ENCODE assay signal across 11 cellular contexts in genomic region chr4:152785639-152786517, GRCh38. TPM values are rescaled to one million over a fixed set of nuclear protein-coding genes. Genes with fewer than 3 reads are reported as not detected.
A peak's percentile ranks its signal among the peaks of the same experiment; 100 is the strongest.
DNase-seq lines count a peak whose midpoint lies in the region; ATAC-seq, FAIRE-seq and TF ChIP-seq lines count a peak whose summit lies in the region.
"Had no signal": no experiment of that assay in that cellular context is flagged by ENCODE, and none has a peak within 500 bp of the region (broad histone marks: within the 10 kb centered on the region; RNA-seq: fewer than 3 reads in every experiment).

No MANE protein-coding gene starts in this region.

- POLR2A ChIA-PET in HepG2 (lab: Yijun Ruan, JAX): no interaction called here

- no peaks in the 10 kb centered on the region for H4K20me1 ChIP-seq in HepG2 (ENCODE audit: insufficient read depth, low read length)

- in situ Hi-C loops in HepG2 (cut with HindIII; ENCODE audit: extremely low pct_ligation_motif_present, low pct_unique_long_range_greater_than_20kb): no loop called here

- H3K27me3 ChIP-seq in liver (ENCODE audit: control insufficient read depth in 4 of 4, insufficient read depth in 4 of 4, low read length in 3 of 4): no peaks in the 10 kb centered on the region
- H3K27me3 ChIP-seq in HepG2 (ENCODE audit: control insufficient read depth in 1 of 2, insufficient read depth in 2 of 2, low read length in 2 of 2): no peaks in the 10 kb centered on the region
- H3K27me3 ChIP-seq in uterus: no peaks in the 10 kb centered on the region
- H3K27me3 ChIP-seq: brain microvascular endothelial cell had no signal

- TF ChIP-seq POLR2A in HepG2 (IDR thresholded peaks at IDR 0.05; ENCODE audit: insufficient read depth in 1 of 2, low read depth in 2 of 2, low read length in 2 of 2) (no peak), uterus (IDR thresholded peaks at IDR 0.05) (no peak)

- H3K79me2 ChIP-seq in HepG2 (ENCODE audit: insufficient read depth, low read length): peaks cover 54% of the 10 kb centered on the region

- CTCF ChIA-PET in HepG2 (lab: Yijun Ruan, JAX; ENCODE audit: low intra/inter-chr PET ratio, low total read pairs): no interaction called here

- H3K4me1 ChIP-seq in liver (ENCODE audit: control insufficient read depth in 4 of 4, insufficient read depth in 4 of 4, low read length in 3 of 4) (peaks cover 9 to 25% (median 17%) of the 10 kb centered on the region in 4 donors), HepG2 (ENCODE audit: insufficient read depth, low read length) (peaks cover 41% of the 10 kb centered on the region), uterus (peaks cover 0 to 3% of the 10 kb centered on the region in 2 donors)

- H3K36me3 ChIP-seq in liver (ENCODE audit: control insufficient read depth in 4 of 4, insufficient read depth in 3 of 4, low read depth in 1 of 4, low read length in 3 of 4) (peaks cover 0 to 3% (median 0%) of the 10 kb centered on the region in 4 donors), HepG2 (replicated peaks in 1 of 2; ENCODE audit: control insufficient read depth in 1 of 2, insufficient read depth in 2 of 2, low read length in 2 of 2) (peaks cover 0 to 1% of the 10 kb centered on the region in 2 experiments; a peak in 1 of 5 replicates), uterus (no peaks in the 10 kb centered on the region)
- H3K36me3 ChIP-seq: brain microvascular endothelial cell had no signal

- TF ChIP-seq EP300 in HepG2 (IDR thresholded peaks at IDR 0.05; ENCODE audit: low read depth in 2 of 2, low read length in 2 of 2): no peak
- no peak for TF ChIP-seq EP300 in HepG2 (CRISPR knock-in tag; IDR thresholded peaks at IDR 0.05; ENCODE audit: borderline replicate concordance)

- TF ChIP-seq RAD21 in liver (IDR thresholded peaks at IDR 0.05): no peak
- TF ChIP-seq RAD21 in HepG2 (CRISPR knock-in tag; IDR thresholded peaks at IDR 0.05): no peak

- no peak overlapping the region for H3K4me2 ChIP-seq in HepG2 (ENCODE audit: low read depth, low read length)

- H3K27ac ChIP-seq in liver (ENCODE audit: low read depth in 1 of 2, low read length in 2 of 2): no peak overlapping the region
- no peak overlapping the region for H3K27ac ChIP-seq in HepG2 (ENCODE audit: extremely low read length, insufficient read depth, low read length)
- no peak overlapping the region for H3K27ac ChIP-seq in uterus
- H3K27ac ChIP-seq: brain microvascular endothelial cell had no signal

- H3K9me3 ChIP-seq in liver (ENCODE audit: control insufficient read depth in 4 of 4, low read length in 3 of 4): no peaks in the 10 kb centered on the region
- no peaks in the 10 kb centered on the region for H3K9me3 ChIP-seq in HepG2 (ENCODE audit: low read length)
- no peaks in the 10 kb centered on the region for H3K9me3 ChIP-seq in uterus

- H2AFZ ChIP-seq in HepG2 (ENCODE audit: low read length): no peak overlapping the region

- H3K9ac ChIP-seq in liver (ENCODE audit: low read depth in 1 of 2, low read length in 2 of 2) (no peak overlapping the region), HepG2 (ENCODE audit: insufficient read depth, low read depth, low read length) (no peak overlapping the region)

- ATAC-seq in HepG2: no peak
- no peak for ATAC-seq in GM21423 (IDR thresholded peaks at IDR 0.05; ENCODE audit: unreplicated experiment)
- no peak for ATAC-seq in GM21529 (IDR thresholded peaks at IDR 0.05; ENCODE audit: unreplicated experiment)

- 51% methylated on average over 3 of the region's 3 CpGs for WGBS in liver
- 74% methylated on average over 3 of the region's 3 CpGs for WGBS in HepG2 (ENCODE audit: low lambda C conversion rate)

- no peak for FAIRE-seq in HepG2 (lab: Jason Lieb, UNC)
- peak; percentile 18 for FAIRE-seq in endometrium (lab: Jason Lieb, UNC)

- H3K4me3 ChIP-seq in liver (ENCODE audit: low read depth in 1 of 3, low read length in 3 of 3) (no peak overlapping the region), HepG2 (replicated peaks in 1 of 3; ENCODE audit: insufficient read depth in 1 of 3, low read depth in 2 of 3, low read length in 3 of 3) (no peak overlapping the region), uterus (no peak overlapping the region)

- no peak for TF ChIP-seq CTCF in liver (IDR thresholded peaks at IDR 0.05; ENCODE audit: low read depth, low read length, missing input control)
- TF ChIP-seq CTCF in HepG2 (CRISPR knock-in tag; IDR thresholded peaks at IDR 0.05): no peak
- TF ChIP-seq CTCF in uterus (IDR thresholded peaks at IDR 0.05): no peak

- intact Hi-C loops in HepG2 (cut with micrococcal nuclease; ENCODE audit: unreplicated experiment): no loop called here
- intact Hi-C loops in uterus (cut with DNase I; ENCODE audit: low total_unique reads): no loop called here

- no TSS peak for BruUV-seq in HepG2 (replicated peaks; lab: Mats Ljungman, UMichigan)

- DNase-seq in HepG2 (ENCODE audit: low spot score): no peak
- DNase-seq in NAMALWA (ENCODE audit: low spot score): peak; percentile 14
- no peak for DNase-seq in uterus
- DNase-seq in NCI-H1092 (lab: John Stamatoyannopoulos, UW): no peak
- DNase-seq: brain microvascular endothelial cell, COR-L47 had no signal

TF ChIP-seq in HepG2, 621 proteins besides CTCF, POLR2A, EP300 and RAD21 (continues in another document):
- TF ChIP-seq MLLT10 (CRISPR knock-in tag; IDR thresholded peaks at IDR 0.05): no peak

RNA-seq across cellular contexts. Expression of gene ARFIP1, which starts 6.1 kb away (rescaled TPM):
- 10 to 100 TPM; 16.3 to 16.8 TPM for total RNA-seq in liver
- polyA plus RNA-seq in liver: 10 to 100 TPM in 1 of 2 donors, 1 to 10 TPM in 1; 6.8 to 13.4 TPM
- total RNA-seq in HepG2 (2016; rRNA removed; fragmentation: Illumina TruSeq; extraction: Trizol): 27.7 and 44.8 TPM in 2 replicates
- total RNA-seq in HepG2 (2016; cell fraction: cytosol; rRNA removed; fragmentation: Illumina TruSeq; extraction: Trizol; ENCODE audit: low read depth): 6.2 and 7.8 TPM in 2 replicates
- 28.7 and 47.3 TPM in 2 replicates for total RNA-seq in HepG2 (2016; cell fraction: insoluble cytoplasmic fraction; rRNA removed; fragmentation: Illumina TruSeq; extraction: Trizol)
- 9.7 and 10.8 TPM in 2 replicates for total RNA-seq in HepG2 (2016; cell fraction: membrane; rRNA removed; fragmentation: Illumina TruSeq; extraction: Trizol)
- total RNA-seq in HepG2 (2016; cell fraction: nucleus; rRNA removed; fragmentation: Illumina TruSeq; extraction: Trizol): 19.5 and 20.9 TPM in 2 replicates
- 7.5 and 9.9 TPM in 2 replicates for polyA plus RNA-seq in HepG2 (2011; rRNA removed)
- polyA plus RNA-seq in HepG2 (2011; cell fraction: cytosol; rRNA removed): 3.8 and 6.0 TPM in 2 replicates
- 3.8 and 4.7 TPM in 2 replicates for polyA plus RNA-seq in HepG2 (2011; cell fraction: nucleus; rRNA removed)
- 11.8 and 13.3 TPM in 2 replicates for polyA plus RNA-seq in HepG2 (2012)
- polyA plus RNA-seq in HepG2 (2016; cell fraction: cytosol; fragmentation: Illumina TruSeq; extraction: Trizol; ENCODE audit: low read depth): 1.5 and 1.7 TPM in 2 replicates
- polyA plus RNA-seq in HepG2 (2016; cell fraction: insoluble cytoplasmic fraction; fragmentation: Illumina TruSeq; extraction: Trizol; ENCODE audit: low read depth): 29.3 and 33.2 TPM in 2 replicates
- 3.4 and 4.1 TPM in 2 replicates for polyA plus RNA-seq in HepG2 (2016; cell fraction: membrane; fragmentation: Illumina TruSeq; extraction: Trizol; ENCODE audit: low read depth)
- 14.1 and 14.3 TPM in 2 replicates for polyA plus RNA-seq in HepG2 (2016; cell fraction: nucleus; fragmentation: Illumina TruSeq; extraction: Trizol; ENCODE audit: insufficient read depth, low read depth)
- polyA minus RNA-seq in HepG2 (2011; rRNA and poly(A)+ RNA removed; ENCODE audit: low replicate concordance): 3.8 and 4.2 TPM in 2 replicates
- 11.3 and 13.2 TPM in 2 replicates for polyA minus RNA-seq in HepG2 (2011; cell fraction: cytosol; rRNA and poly(A)+ RNA removed)
- 27.2 and 32.3 TPM in 2 replicates for polyA minus RNA-seq in HepG2 (2011; cell fraction: nucleus; rRNA and poly(A)+ RNA removed)
- 10 to 100 TPM; 19.5 to 75.6 (median 34.1) TPM for total RNA-seq in uterus

RNA-seq across cellular contexts. Expression of gene TIGD4, which starts 6.3 kb away (rescaled TPM):
- total RNA-seq in liver (under 1 TPM; 0.33 to 0.42 TPM), HepG2 (2016; rRNA removed; fragmentation: Illumina TruSeq; extraction: Trizol) (0.49 and 0.62 TPM in 2 replicates), uterus (1 to 10 TPM in 3 of 4 donors, not detected in 1; 1.5 to 3.9 (median 2.6) TPM)
- polyA plus RNA-seq in liver (under 1 TPM; 0.02 to 0.13 TPM), HepG2 (2011; rRNA removed) (0.15 and 0.29 TPM in 2 replicates)
- total RNA-seq in HepG2 (2016; cell fraction: cytosol; rRNA removed; fragmentation: Illumina TruSeq; extraction: Trizol; ENCODE audit: low read depth): 0.18 TPM in 1 of 2 replicates, not detected in the other
- total RNA-seq in HepG2 (2016; cell fraction: insoluble cytoplasmic fraction; rRNA removed; fragmentation: Illumina TruSeq; extraction: Trizol): 0.56 and 0.67 TPM in 2 replicates
- 0.21 and 0.37 TPM in 2 replicates for total RNA-seq in HepG2 (2016; cell fraction: membrane; rRNA removed; fragmentation: Illumina TruSeq; extraction: Trizol)
- 0.93 and 1.3 TPM in 2 replicates for total RNA-seq in HepG2 (2016; cell fraction: nucleus; rRNA removed; fragmentation: Illumina TruSeq; extraction: Trizol)
- polyA plus RNA-seq in HepG2 (2011; cell fraction: cytosol; rRNA removed): 0.03 and 0.05 TPM in 2 replicates
- polyA plus RNA-seq in HepG2 (2011; cell fraction: nucleus; rRNA removed): 0.13 and 0.23 TPM in 2 replicates
- 0.24 and 0.34 TPM in 2 replicates for polyA plus RNA-seq in HepG2 (2012)
- not detected in 2 replicates for polyA plus RNA-seq in HepG2 (2016; cell fraction: cytosol; fragmentation: Illumina TruSeq; extraction: Trizol; ENCODE audit: low read depth)
- 0.26 and 0.30 TPM in 2 replicates for polyA plus RNA-seq in HepG2 (2016; cell fraction: insoluble cytoplasmic fraction; fragmentation: Illumina TruSeq; extraction: Trizol; ENCODE audit: low read depth)
- polyA plus RNA-seq in HepG2 (2016; cell fraction: membrane; fragmentation: Illumina TruSeq; extraction: Trizol; ENCODE audit: low read depth): 0.06 and 0.09 TPM in 2 replicates
- polyA plus RNA-seq in HepG2 (2016; cell fraction: nucleus; fragmentation: Illumina TruSeq; extraction: Trizol; ENCODE audit: insufficient read depth, low read depth): 1.1 and 1.3 TPM in 2 replicates
- polyA minus RNA-seq in HepG2 (2011; rRNA and poly(A)+ RNA removed; ENCODE audit: low replicate concordance): 0.08 and 0.14 TPM in 2 replicates
- polyA minus RNA-seq in HepG2 (2011; cell fraction: cytosol; rRNA and poly(A)+ RNA removed): 0.35 TPM in 1 of 2 replicates, not detected in the other
- polyA minus RNA-seq in HepG2 (2011; cell fraction: nucleus; rRNA and poly(A)+ RNA removed): 0.39 and 1.6 TPM in 2 replicates
- total RNA-seq: mesenteric fat pad had no signal
